Comparison of ENCODE assay signal across 33 cellular contexts in the genomic region with DNA sequence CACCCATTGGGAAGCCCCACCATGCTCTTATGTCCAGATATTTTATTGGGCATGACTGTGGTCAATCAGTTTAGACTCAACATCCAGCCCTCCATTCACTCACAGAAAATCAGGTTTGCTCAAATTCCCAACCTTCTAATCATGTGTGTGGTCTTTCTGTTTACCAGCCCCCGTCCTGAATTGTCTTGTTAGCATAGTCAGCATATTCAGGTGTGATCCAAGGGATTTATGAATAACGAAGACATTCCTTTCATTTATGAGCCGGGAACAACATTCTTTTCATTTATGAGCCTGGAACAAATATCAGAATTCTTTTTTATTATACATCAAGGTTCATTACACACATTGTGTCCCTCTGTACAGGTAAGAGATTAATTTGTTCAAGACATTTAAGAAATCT.
DNase-seq lines count a peak whose midpoint lies in the region; ATAC-seq, FAIRE-seq and TF ChIP-seq lines count a peak whose summit lies in the region.
"Had no signal": no experiment of that assay in that cellular context is flagged by ENCODE, and none has a peak within 500 bp of the region (broad histone marks: within the 10 kb centered on the region; RNA-seq: fewer than 3 reads in every experiment).

No MANE protein-coding gene starts in this region.

- no peak for TF ChIP-seq EP300 in HepG2 (IDR thresholded peaks at IDR 0.05; ENCODE audit: low read depth in 2 of 2, low read length in 2 of 2)
- no peak for TF ChIP-seq EP300 in HepG2 (CRISPR knock-in tag; IDR thresholded peaks at IDR 0.05; ENCODE audit: borderline replicate concordance)
- no peak for TF ChIP-seq EP300 in A549 (IDR thresholded peaks at IDR 0.05)
- TF ChIP-seq EP300 in K562 (IDR thresholded peaks at IDR 0.05; ENCODE audit: low read length), result no peak

- H2BK12ac ChIP-seq in mesenchymal stem cell (ENCODE audit: low read length in 2 of 2), result no peak overlapping the region

- H2BK15ac ChIP-seq in mesenchymal stem cell (ENCODE audit: low read depth, poor library complexity, severe bottlenecking), result no peak overlapping the region

- no peak overlapping the region for H2BK120ac ChIP-seq in mesenchymal stem cell (ENCODE audit: low read depth, low read length)

- intact Hi-C loops in HepG2 (cut with micrococcal nuclease; ENCODE audit: unreplicated experiment), result no loop called here
- intact Hi-C loops in right lobe of liver (cut with DNase I), result no loop called here
- intact Hi-C loops in K562 (cut with micrococcal nuclease), result no loop called here
- intact Hi-C loops in psoas muscle (cut with DNase I), result no loop called here
- intact Hi-C loops in A673 (cut with micrococcal nuclease; ENCODE audit: unreplicated experiment), result no loop called here

- no peak overlapping the region for H2AK5ac ChIP-seq in mesenchymal stem cell (ENCODE audit: low read length, severe bottlenecking)

- no peak overlapping the region for H3K23ac ChIP-seq in mesenchymal stem cell (ENCODE audit: low read length in 2 of 2)

- in situ Hi-C loops in HepG2 (cut with HindIII; ENCODE audit: extremely low pct_ligation_motif_present, low pct_unique_long_range_greater_than_20kb) (no loop called here), K562 (cut with MboI) (no loop called here)

- H3K9ac ChIP-seq in HepG2 (ENCODE audit: insufficient read depth, low read depth, low read length) (no peak overlapping the region), K562 (ENCODE audit: insufficient read depth in 1 of 2, low read depth in 2 of 2, low read length in 2 of 2) (no peak overlapping the region), mesenchymal stem cell (ENCODE audit: low read length) (no peak overlapping the region)
- H3K9ac ChIP-seq: BLaER1; BLaER1 treated with 17β-estradiol and CSF1 and Interleukin-3, amounts not matched to agents 10 nM and 100 nM had no signal

- no peak overlapping the region for H3K4me3 ChIP-seq in HepG2 (replicated peaks in 1 of 3; ENCODE audit: insufficient read depth in 1 of 3, low read depth in 2 of 3, low read length in 3 of 3)
- H3K4me3 ChIP-seq in right lobe of liver, result no peak overlapping the region
- no peak overlapping the region for H3K4me3 ChIP-seq in A549
- no peak overlapping the region for H3K4me3 ChIP-seq in LNCaP clone FGC (ENCODE audit: low read depth, low read length)
- no peak overlapping the region for H3K4me3 ChIP-seq in K562
- H3K4me3 ChIP-seq in psoas muscle, result no peak overlapping the region
- no peak overlapping the region for H3K4me3 ChIP-seq in A673 (ENCODE audit: low read depth, low read length, poor library complexity, severe bottlenecking)
- no peak overlapping the region for H3K4me3 ChIP-seq in mesenchymal stem cell (ENCODE audit: insufficient read depth in 1 of 2, low read depth in 1 of 2, low read length in 2 of 2)
- H3K4me3 ChIP-seq: BLaER1; BLaER1 treated with 17β-estradiol and CSF1 and Interleukin-3, amounts not matched to agents 10 nM and 100 nM had no signal

- H3K9me3 ChIP-seq in HepG2 (ENCODE audit: low read length) (peaks cover 49% of the 10 kb centered on the region), right lobe of liver (no peaks in the 10 kb centered on the region), A549 (no peaks in the 10 kb centered on the region), K562 (replicated peaks; ENCODE audit: control insufficient read depth, insufficient read depth, low read depth, low read length) (no peaks in the 10 kb centered on the region), psoas muscle (peaks cover 5% of the 10 kb centered on the region), A673 (ENCODE audit: low read depth, low read length, poor library complexity, severe bottlenecking) (peaks cover 43% of the 10 kb centered on the region), mesenchymal stem cell (ENCODE audit: control insufficient read depth, low read length) (peaks cover 5% of the 10 kb centered on the region)
- H3K9me3 ChIP-seq: BE2C, BLaER1, Caco-2 had no signal

- no peak overlapping the region for H3K4ac ChIP-seq in mesenchymal stem cell (ENCODE audit: low read depth in 1 of 2, low read length in 2 of 2)

- H3K9me1 ChIP-seq in K562 (ENCODE audit: control insufficient read depth, insufficient read depth, low read length), result no peaks in the 10 kb centered on the region

- TF ChIP-seq POLR2A in HepG2 (IDR thresholded peaks at IDR 0.05; ENCODE audit: insufficient read depth in 1 of 2, low read depth in 2 of 2, low read length in 2 of 2) (no peak), right lobe of liver (IDR thresholded peaks at IDR 0.05) (no peak), A549 (IDR thresholded peaks at IDR 0.05; ENCODE audit: low read length) (no peak), K562 (conservative IDR thresholded peaks at IDR 0.05) (no peak)

- FAIRE-seq in HepG2 (lab: Jason Lieb, UNC), result no peak
- no peak for FAIRE-seq in A549 (lab: Jason Lieb, UNC)
- FAIRE-seq in K562 (lab: Jason Lieb, UNC), result no peak
- FAIRE-seq: A204.1 had no signal

- H3K4me2 ChIP-seq in HepG2 (ENCODE audit: low read depth, low read length) (no peak overlapping the region), A549 (no peak overlapping the region), K562 (ENCODE audit: insufficient read depth, low read length) (no peak overlapping the region), mesenchymal stem cell (ENCODE audit: low read length, poor library complexity, severe bottlenecking) (no peak overlapping the region)
- H3K4me2 ChIP-seq: BLaER1; BLaER1 treated with 17β-estradiol and CSF1 and Interleukin-3, amounts not matched to agents 10 nM and 100 nM had no signal

- H4K20me1 ChIP-seq in HepG2 (ENCODE audit: insufficient read depth, low read length) (no peaks in the 10 kb centered on the region), K562 (replicated peaks; ENCODE audit: control insufficient read depth, insufficient read depth, low read length) (no peaks in the 10 kb centered on the region)
- H4K20me1 ChIP-seq: BLaER1; BLaER1 treated with 17β-estradiol and CSF1 and Interleukin-3, amounts not matched to agents 10 nM and 100 nM had no signal

- no peak overlapping the region for H2BK5ac ChIP-seq in mesenchymal stem cell (ENCODE audit: low read depth, low read length, poor library complexity, severe bottlenecking)

- H3K14ac ChIP-seq in mesenchymal stem cell (ENCODE audit: low read length in 2 of 2), result no peak overlapping the region

- ATAC-seq in HepG2 (no peak), right lobe of liver (no peak), A549 (no peak), K562 (no peak), psoas muscle (no peak)
- ATAC-seq: CD8-positive, alpha-beta T cell had no signal

- TF ChIP-seq CTCF in HepG2 (CRISPR knock-in tag; IDR thresholded peaks at IDR 0.05), result no peak
- no peak for TF ChIP-seq CTCF in right lobe of liver (IDR thresholded peaks at IDR 0.05)
- TF ChIP-seq CTCF in A549 (IDR thresholded peaks at IDR 0.05), result no peak
- no peak for TF ChIP-seq CTCF in LNCaP clone FGC (IDR thresholded peaks at IDR 0.05; ENCODE audit: control insufficient read depth, extremely low read depth, insufficient read depth)
- no peak for TF ChIP-seq CTCF in K562 (IDR thresholded peaks at IDR 0.05 in 2 of 3, conservative IDR thresholded peaks at IDR 0.05 in 1 of 3; ENCODE audit: insufficient read depth in 2 of 3, low read depth in 1 of 3, low read length in 3 of 3)
- TF ChIP-seq CTCF in psoas muscle (IDR thresholded peaks at IDR 0.05), result no peak
- TF ChIP-seq CTCF in A673 (conservative IDR thresholded peaks at IDR 0.05; ENCODE audit: low read depth, low read length), result no peak

- no peak overlapping the region for H2AFZ ChIP-seq in HepG2 (ENCODE audit: low read length)
- no peak overlapping the region for H2AFZ ChIP-seq in K562 (ENCODE audit: low read depth, low read length)
- H2AFZ ChIP-seq in mesenchymal stem cell (ENCODE audit: low read depth, low read length), result no peak overlapping the region

- H3K79me2 ChIP-seq in HepG2 (ENCODE audit: insufficient read depth, low read length) (no peaks in the 10 kb centered on the region), K562 (ENCODE audit: control insufficient read depth, insufficient read depth, low read length) (no peaks in the 10 kb centered on the region)

- H3K36me3 ChIP-seq in HepG2 (replicated peaks in 1 of 2; ENCODE audit: control insufficient read depth in 1 of 2, insufficient read depth in 2 of 2, low read length in 2 of 2) (no peaks in the 10 kb centered on the region), right lobe of liver (no peaks in the 10 kb centered on the region), K562 (ENCODE audit: control insufficient read depth, insufficient read depth, low read length) (no peaks in the 10 kb centered on the region), psoas muscle (ENCODE audit: insufficient read depth in 1 of 2, low read depth in 1 of 2) (no peaks in the 10 kb centered on the region), A673 (ENCODE audit: insufficient read depth, low read length, poor library complexity, severe bottlenecking) (no peaks in the 10 kb centered on the region), mesenchymal stem cell (ENCODE audit: control insufficient read depth in 1 of 2, insufficient read depth in 2 of 2, low read depth in 1 of 2, low read length in 2 of 2) (no peaks in the 10 kb centered on the region)
- H3K36me3 ChIP-seq: BE2C; BLaER1; BLaER1 treated with 17β-estradiol and CSF1 and Interleukin-3, amounts not matched to agents 10 nM and 100 nM had no signal

- no peak overlapping the region for H3K27ac ChIP-seq in HepG2 (ENCODE audit: extremely low read length, insufficient read depth, low read length)
- no peak overlapping the region for H3K27ac ChIP-seq in right lobe of liver
- H3K27ac ChIP-seq in A549, result no peak overlapping the region
- no peak overlapping the region for H3K27ac ChIP-seq in K562 (ENCODE audit: extremely low read depth, low read depth, low read length)
- no peak overlapping the region for H3K27ac ChIP-seq in psoas muscle
- no peak overlapping the region for H3K27ac ChIP-seq in A673 (ENCODE audit: low read depth, low read length, poor library complexity, severe bottlenecking)
- H3K27ac ChIP-seq in mesenchymal stem cell (ENCODE audit: low read length, poor library complexity, severe bottlenecking), result no peak overlapping the region
- H3K27ac ChIP-seq: 22Rv1; BLaER1; BLaER1 treated with 17β-estradiol and CSF1 and Interleukin-3, amounts not matched to agents 10 nM and 100 nM; C4-2B had no signal

- no peak overlapping the region for H3K18ac ChIP-seq in mesenchymal stem cell (ENCODE audit: low read depth in 1 of 2, low read length in 2 of 2)

- CTCF ChIA-PET in HepG2 (lab: Yijun Ruan, JAX; ENCODE audit: low intra/inter-chr PET ratio, low total read pairs), result no interaction called here
- CTCF ChIA-PET in A549 (lab: Yijun Ruan, JAX), result no interaction called here
- CTCF ChIA-PET in K562 (lab: Yijun Ruan, JAX; ENCODE audit: low intra/inter-chr PET ratio), result no interaction called here
- CTCF ChIA-PET in A673 (lab: Charles Lee), result no interaction called here

- H3K4me1 ChIP-seq in HepG2 (ENCODE audit: insufficient read depth, low read length) (no peaks in the 10 kb centered on the region), right lobe of liver (no peaks in the 10 kb centered on the region), A549 (no peaks in the 10 kb centered on the region), K562 (replicated peaks in 1 of 2; ENCODE audit: control insufficient read depth in 2 of 2, insufficient read depth in 2 of 2, low read length in 2 of 2) (no peaks in the 10 kb centered on the region), psoas muscle (no peaks in the 10 kb centered on the region), A673 (ENCODE audit: insufficient read depth, low read length, poor library complexity, severe bottlenecking) (no peaks in the 10 kb centered on the region), mesenchymal stem cell (ENCODE audit: control insufficient read depth, insufficient read depth, low read depth, low read length) (no peaks in the 10 kb centered on the region)
- H3K4me1 ChIP-seq: BE2C; BLaER1; BLaER1 treated with 17β-estradiol and CSF1 and Interleukin-3, amounts not matched to agents 10 nM and 100 nM had no signal

- TF ChIP-seq RAD21 in HepG2 (CRISPR knock-in tag; IDR thresholded peaks at IDR 0.05), result no peak
- TF ChIP-seq RAD21 in A549 (conservative IDR thresholded peaks at IDR 0.05 in 1 of 2, IDR thresholded peaks at IDR 0.05 in 1 of 2), result no peak
- TF ChIP-seq RAD21 in K562 (CRISPR knock-in tag; conservative IDR thresholded peaks at IDR 0.05 in 1 of 2, IDR thresholded peaks at IDR 0.05 in 1 of 2), result no peak

- WGBS in HepG2 (ENCODE audit: low lambda C conversion rate), result 0% methylated on average over 3 of the region's 3 CpGs
- WGBS in right lobe of liver (ENCODE audit: insufficient coverage, low coverage, low lambda C conversion rate, missing lambda C conversion rate), result 34% methylated on average over 3 of the region's 3 CpGs
- 1% methylated on average over 3 of the region's 3 CpGs for WGBS in A549 (ENCODE audit: missing lambda C conversion rate)
- 0% methylated on average over 3 of the region's 3 CpGs for WGBS in K562 (ENCODE audit: insufficient coverage, low coverage, missing lambda C conversion rate)
- 54 to 57% (median 57%) methylated on average over 3 of the region's 3 CpGs for WGBS in psoas muscle, 3 donors
- 76% methylated on average over 3 of the region's 3 CpGs for WGBS in mesenchymal stem cell

- no peak overlapping the region for H4K91ac ChIP-seq in mesenchymal stem cell (ENCODE audit: low read length)

- H3K27me3 ChIP-seq in HepG2 (ENCODE audit: control insufficient read depth in 1 of 2, insufficient read depth in 2 of 2, low read length in 2 of 2), result no peaks in the 10 kb centered on the region
- no peaks in the 10 kb centered on the region for H3K27me3 ChIP-seq in right lobe of liver
- H3K27me3 ChIP-seq in K562 (ENCODE audit: control insufficient read depth in 2 of 2, insufficient read depth in 2 of 2, low read length in 2 of 2), result no peaks in the 10 kb centered on the region
- no peaks in the 10 kb centered on the region for H3K27me3 ChIP-seq in psoas muscle (ENCODE audit: insufficient read depth in 3 of 3, low read length in 2 of 3)
- H3K27me3 ChIP-seq in A673 (replicated peaks; ENCODE audit: insufficient read depth, low read depth, low read length, poor library complexity), result no peaks in the 10 kb centered on the region
- no peaks in the 10 kb centered on the region for H3K27me3 ChIP-seq in mesenchymal stem cell (ENCODE audit: control insufficient read depth in 1 of 2, insufficient read depth in 1 of 2, low read length in 2 of 2)
- H3K27me3 ChIP-seq: BE2C; BLaER1; BLaER1 treated with 17β-estradiol and CSF1 and Interleukin-3, amounts not matched to agents 10 nM and 100 nM had no signal

- H3K79me1 ChIP-seq in mesenchymal stem cell (replicated peaks; ENCODE audit: low read length, poor library complexity, severe bottlenecking), result no peaks in the 10 kb centered on the region

- POLR2A ChIA-PET in HepG2 (lab: Yijun Ruan, JAX) (no interaction called here), A549 (lab: Yijun Ruan, JAX) (no interaction called here), K562 (lab: Yijun Ruan, JAX) (no interaction called here), A673 (lab: Charles Lee; ENCODE audit: low non-redundant PET) (no interaction called here)

- no peak overlapping the region for H4K8ac ChIP-seq in mesenchymal stem cell (ENCODE audit: low read length)

- DNase-seq in HepG2 (ENCODE audit: low spot score) (no peak), right lobe of liver (no peak), A549 (ENCODE audit: low read depth in 1 of 2, low spot score in 1 of 2) (no peak), LNCaP clone FGC (ENCODE audit: low read depth) (peak; percentile 10), K562 (ENCODE audit: extremely low read depth in 1 of 4, low spot score in 3 of 4) (no peak), psoas muscle (no peak), A673 (ENCODE audit: low spot score) (no peak), mesenchymal stem cell (no peak)
- DNase-seq: 8988T; ACHN; AML-193; BE2C; C1 segment of cervical spinal cord; Caco-2; Calu3; CD4-positive, alpha-beta memory T cell; CD4-positive, alpha-beta T cell; CD4-positive, CD25-positive, alpha-beta regulatory T cell; CD8-positive, alpha-beta memory T cell; CD8-positive, alpha-beta T cell; COR-L47; DMS 273 treated with DMSO at 0.1 percent for 48 hours; DMS153; DMS53; DMS79; DMS79 treated with DMSO at 0.1 percent for 48 hours; DND-41; EL had no signal

- BruUV-seq in HepG2 (replicated peaks; lab: Mats Ljungman, UMichigan), result no TSS peak
- no TSS peak for BruUV-seq in K562 (replicated peaks; lab: Mats Ljungman, UMichigan)
- no TSS peak for BruUV-seq in A673 (replicated peaks; lab: Mats Ljungman, UMichigan)

Comparison
In these comparisons a context has a peak if more than half of its experiments do, and no peak if none do; other contexts are left out.
1. Of the 241 proteins assayed by ChIP-seq in both HepG2 and K562: peak only in HepG2: MAFF and MAFK; only in K562: none; in both: none; in neither: 239.